In genomic region chr7:97305589-97305988, GRCh38 we compare ENCODE assay signal across 21 cellular contexts.
A peak's percentile ranks its signal among the peaks of the same experiment; 100 is the strongest.
DNase-seq lines count a peak whose midpoint lies in the region; ATAC-seq, FAIRE-seq and TF ChIP-seq lines count a peak whose summit lies in the region.
"Had no signal": no experiment of that assay in that cellular context is flagged by ENCODE, and none has a peak within 500 bp of the region (broad histone marks: within the 10 kb centered on the region; RNA-seq: fewer than 3 reads in every experiment).

No MANE protein-coding gene starts in this region.

- H3K9me3 ChIP-seq in OCI-LY3 (ENCODE audit: insufficient read depth, low read length), result no peaks in the 10 kb centered on the region
- H3K9me3 ChIP-seq: Caco-2 had no signal

- no peaks in the 10 kb centered on the region for H3K79me2 ChIP-seq in OCI-LY3 (ENCODE audit: low read length)

- H3K27me3 Mint-ChIP-seq in naive thymus-derived CD8-positive, alpha-beta T cell, result peaks cover 0 to 13% (median 3%) of the 10 kb centered on the region in 5 donors

- DNase-seq in GM12891 (ENCODE audit: insufficient read length, low spot score), result no peak
- DNase-seq in NOMO-1 treated with DMSO at 0.1 percent for 48 hours (lab: John Stamatoyannopoulos, UW; ENCODE audit: unreplicated experiment), result peak; percentile 91
- DNase-seq in SW 1271 (lab: John Stamatoyannopoulos, UW), result no peak
- DNase-seq in AG08395 (ENCODE audit: low spot score), result no peak
- DNase-seq in naive thymus-derived CD8-positive, alpha-beta T cell, result no peak
- DNase-seq: ACHN; AML-193; Caco-2; CD4-positive, alpha-beta T cell; GOT3; H7; HFFc6 had no signal

- no peak overlapping the region for H2AFZ ChIP-seq in OCI-LY3 (ENCODE audit: low read depth, low read length)

- ATAC-seq in GM19372 (IDR thresholded peaks at IDR 0.05; ENCODE audit: low read depth, unreplicated experiment) (peak; percentile 72), HG03097 (IDR thresholded peaks at IDR 0.05; ENCODE audit: low FRiP score, unreplicated experiment) (no peak)
- ATAC-seq in naive thymus-derived CD8-positive, alpha-beta T cell, result no peak
- ATAC-seq: HCT116 had no signal

- peak overlapping the region; percentile 69 for H3K4me2 ChIP-seq in OCI-LY3 (ENCODE audit: low read length)
- H3K4me2 ChIP-seq: KMS-11 had no signal

- POLR2A ChIA-PET in naive thymus-derived CD8-positive, alpha-beta T cell (lab: Charles Lee), result no interaction called here

- H3K9ac ChIP-seq in OCI-LY3 (ENCODE audit: low read length), result no peak overlapping the region; the same call in 1 of the 2 replicates
- H3K9ac ChIP-seq: KMS-11 had no signal

- H3K27ac ChIP-seq in OCI-LY3 (ENCODE audit: low read length), result peak overlapping the region; percentile 30
- H3K27ac ChIP-seq: C4-2B, KMS-11 had no signal

- no peak overlapping the region for H3K27ac Mint-ChIP-seq in naive thymus-derived CD8-positive, alpha-beta T cell
- H3K27ac Mint-ChIP-seq: CD4-positive, alpha-beta T cell; HFFc6 had no signal

- H3K4me1 Mint-ChIP-seq in naive thymus-derived CD8-positive, alpha-beta T cell, result no peaks in the 10 kb centered on the region

- TF ChIP-seq CTCF in OCI-LY3 (IDR thresholded peaks at IDR 0.05; ENCODE audit: low read depth, low read length), result no peak

- no peak for FAIRE-seq in GM12891 (lab: Jason Lieb, UNC)
- FAIRE-seq: A204.1, D721Med, G401.6 had no signal

- H3K36me3 ChIP-seq in OCI-LY3 (replicated peaks; ENCODE audit: low read depth, low read length), result peaks cover 4% of the 10 kb centered on the region

- H3K4me3 Mint-ChIP-seq in naive thymus-derived CD8-positive, alpha-beta T cell, result no peak overlapping the region
- H3K4me3 Mint-ChIP-seq: CD4-positive, alpha-beta T cell; HFFc6 had no signal

- 0 out of 2 replicates have a peak, but pooled peaks cover 2% of the 10 kb centered on the region for H3K27me3 ChIP-seq in OCI-LY3 (ENCODE audit: low read depth, low read length)

- peaks cover 0 to 7% (median 3%) of the 10 kb centered on the region in 9 donors for H3K9me3 Mint-ChIP-seq in naive thymus-derived CD8-positive, alpha-beta T cell
- H3K9me3 Mint-ChIP-seq: CD4-positive, alpha-beta T cell had no signal

- H4K20me1 ChIP-seq in OCI-LY3 (ENCODE audit: insufficient read depth, low read length), result no peaks in the 10 kb centered on the region

- peak overlapping the region; percentile 49 for H3K4me3 ChIP-seq in OCI-LY3 (ENCODE audit: low read length)

- peaks cover 32% of the 10 kb centered on the region for H3K4me1 ChIP-seq in OCI-LY3 (ENCODE audit: low read length)
- H3K4me1 ChIP-seq: Caco-2 had no signal

- no peak for TF ChIP-seq POLR2A in GM12891 (IDR thresholded peaks at IDR 0.05; ENCODE audit: low read depth, low read length)

- no peaks in the 10 kb centered on the region for H3K36me3 Mint-ChIP-seq in naive thymus-derived CD8-positive, alpha-beta T cell

TF ChIP-seq in GM12891, 5 proteins besides CTCF, POLR2A, EP300 and RAD21:
- TF ChIP-seq POU2F2 (IDR thresholded peaks at IDR 0.05; ENCODE audit: low read depth, low read length) (no peak), SPI1 (IDR thresholded peaks at IDR 0.05; ENCODE audit: low read depth, low read length) (0 out of 2 replicates have a peak, but pooled peaks have one; percentile 6)
